ENCODE assay signal across 21 cellular contexts in genomic region chr6:41650120-41650519, GRCh38. TPM values are rescaled to one million over a fixed set of nuclear protein-coding genes. Genes with fewer than 3 reads are reported as not detected.
DNase-seq lines count a peak whose midpoint lies in the region; ATAC-seq and TF ChIP-seq lines count a peak whose summit lies in the region.
"Had no signal": no experiment of that assay in that cellular context is flagged by ENCODE, and none has a peak within 500 bp of the region (broad histone marks: within the 10 kb centered on the region; RNA-seq: fewer than 3 reads in every experiment).

No MANE protein-coding gene starts in this region.

- ATAC-seq in Right ventricle myocardium superior (ENCODE audit: poor library complexity) (no peak), aorta (ENCODE audit: low FRiP score) (no peak), GM19467 (IDR thresholded peaks at IDR 0.05; ENCODE audit: unreplicated experiment) (no peak)
- ATAC-seq: A549 had no signal

- no peaks in the 10 kb centered on the region for H3K9me3 ChIP-seq in aorta (ENCODE audit: control insufficient read depth, low read length)
- H3K9me3 ChIP-seq: A549 had no signal

- H3K36me3 ChIP-seq in aorta (ENCODE audit: control insufficient read depth in 1 of 2, insufficient read depth in 2 of 2, low read length in 1 of 2), result no peaks in the 10 kb centered on the region

- peaks cover 36% of the 10 kb centered on the region for H3K36me3 Mint-ChIP-seq in chondrocyte (ENCODE audit: low read depth)
- H3K36me3 Mint-ChIP-seq: CD4-positive, alpha-beta memory T cell had no signal

- intact Hi-C loops in Right ventricle myocardium superior (cut with DNase I), result no loop called here
- intact Hi-C loops in cardiac septum (cut with DNase I), result no loop called here
- intact Hi-C loops in posterior vena cava (cut with DNase I), result no loop called here
- intact Hi-C loops in aorta (cut with DNase I), result no loop called here

- H3K9me3 Mint-ChIP-seq in chondrocyte (ENCODE audit: low read depth), result no peaks in the 10 kb centered on the region
- H3K9me3 Mint-ChIP-seq: CD4-positive, alpha-beta memory T cell had no signal

- H3K27me3 ChIP-seq in aorta (ENCODE audit: control insufficient read depth in 1 of 2, insufficient read depth in 2 of 2, low read length in 1 of 2), result no peaks in the 10 kb centered on the region

- WGBS in aorta, 2 donors, result 91 to 92% methylated on average over 2 of the region's 2 CpGs

- H3K27ac Mint-ChIP-seq in chondrocyte (ENCODE audit: unreplicated experiment), result no peak overlapping the region
- H3K27ac Mint-ChIP-seq: CD4-positive, alpha-beta memory T cell had no signal

- H3K4me1 ChIP-seq in aorta (ENCODE audit: control insufficient read depth in 1 of 2, insufficient read depth in 2 of 2, low read length in 2 of 2), result no peaks in the 10 kb centered on the region
- H3K4me1 ChIP-seq: A549 had no signal

- no peak overlapping the region for H3K27ac ChIP-seq in aorta (ENCODE audit: low read depth in 1 of 2, low read length in 2 of 2)
- H3K27ac ChIP-seq: A549, GM23248 had no signal

- no peak overlapping the region for H3K4me3 ChIP-seq in aorta (ENCODE audit: low read length in 2 of 2)
- H3K4me3 ChIP-seq: A549, GM23248 had no signal

- TF ChIP-seq CTCF in chondrocyte (IDR thresholded peaks at IDR 0.05), result no peak

- H3K4me3 Mint-ChIP-seq in chondrocyte (ENCODE audit: unreplicated experiment), result no peak overlapping the region
- H3K4me3 Mint-ChIP-seq: CD4-positive, alpha-beta memory T cell had no signal

- peaks cover 49% of the 10 kb centered on the region for H3K4me1 Mint-ChIP-seq in chondrocyte (ENCODE audit: low read depth)
- H3K4me1 Mint-ChIP-seq: CD4-positive, alpha-beta memory T cell had no signal

- DNase-seq in Right ventricle myocardium superior, result peak; percentile 25
- DNase-seq in cardiac septum (ENCODE audit: low spot score), result no peak
- DNase-seq in chondrocyte (ENCODE audit: low spot score), result peak; percentile 19
- DNase-seq in posterior vena cava (ENCODE audit: low spot score), result peak; percentile 37
- peak; percentile 16 to 31 for DNase-seq in aorta
- no peak for DNase-seq in HK-2 (ENCODE audit: unreplicated experiment)
- DNase-seq in stimulated activated CD4-positive, alpha-beta T cell treated with anti-CD3 and anti-CD28 coated beads, Interleukin-4, amount 100 ng/mL, for 24 hours, result no peak
- DNase-seq: 8988T; C1 segment of cervical spinal cord; Calu3; CD4-positive, alpha-beta memory T cell; COR-L47; DMS53; DMS79 treated with DMSO at 0.1 percent for 48 hours; GF-D8; GM23248; HCEC 1CT had no signal

- no peaks in the 10 kb centered on the region for H3K27me3 Mint-ChIP-seq in chondrocyte (ENCODE audit: low read depth)

RNA-seq across cellular contexts. Expression of gene MDFI, which starts 11.9 kb away (rescaled TPM):
- total RNA-seq in Right ventricle myocardium superior, result 1.1 TPM
- total RNA-seq in cardiac septum, result 4.3 TPM
- total RNA-seq in chondrocyte, result 31.8 to 62.6 TPM (median 33.7 TPM) in 3 replicates
- 1 to 10 TPM; 5.4 to 6.5 TPM for total RNA-seq in posterior vena cava
- total RNA-seq in aorta, result 10 to 100 TPM in 1 of 2 donors, 1 to 10 TPM in 1; 9.3 to 22.3 TPM
- 1 to 10 TPM in 1 of 2 donors, under 1 TPM in 1; 0.13 to 5.4 TPM for polyA plus RNA-seq in aorta
- total RNA-seq: CD4-positive, alpha-beta memory T cell; G401; GM23248 had no signal
- polyA plus RNA-seq: BJ; CD4-positive, alpha-beta memory T cell; GM23248 had no signal

Comparison
In these comparisons a context has a peak if more than half of its experiments do, and no peak if none do; other contexts are left out.
1. DNase-seq: peak in Right ventricle myocardium superior (single experiment), chondrocyte (single experiment), posterior vena cava (single experiment) and aorta (2 of 2); none in cardiac septum (single experiment), HK-2 (single experiment) and stimulated activated CD4-positive, alpha-beta T cell treated with anti-CD3 and anti-CD28 coated beads, Interleukin-4, amount 100 ng/mL, for 24 hours (single experiment).